In the genomic region with DNA sequence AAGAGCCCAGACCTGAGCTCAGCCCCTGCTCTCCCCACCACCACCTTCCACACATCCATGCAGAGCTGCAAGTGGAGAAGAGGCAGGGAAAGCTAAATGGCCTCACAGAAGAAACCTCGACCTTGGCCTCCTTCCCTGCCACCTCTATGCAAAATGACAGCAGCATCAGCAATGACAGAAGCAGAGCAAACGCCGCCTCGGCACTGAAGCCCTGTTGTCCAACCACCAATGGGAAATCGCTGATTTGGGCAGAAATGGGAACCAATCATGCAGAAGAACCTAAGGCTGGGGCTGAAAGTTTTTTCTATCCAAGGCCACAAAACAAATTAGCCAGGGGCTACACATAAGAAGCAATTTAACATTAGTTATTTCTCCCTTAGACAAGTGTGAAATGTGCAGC, we compare ENCODE assay signal across 16 cellular contexts. TPM values are rescaled to one million over a fixed set of nuclear protein-coding genes. Genes with fewer than 3 reads are reported as not detected.
DNase-seq lines count a peak whose midpoint lies in the region; ATAC-seq, FAIRE-seq and TF ChIP-seq lines count a peak whose summit lies in the region.
"Had no signal": no experiment of that assay in that cellular context is flagged by ENCODE, and none has a peak within 500 bp of the region (broad histone marks: within the 10 kb centered on the region; RNA-seq: fewer than 3 reads in every experiment).

No MANE protein-coding gene starts in this region.

- POLR2A ChIA-PET in CD4-positive, alpha-beta T cell (lab: Charles Lee): interaction anchor here (0.8 to 1.5 kb wide), 2 partner anchors 18 to 42 kb away, joined by 3 to 7 read pairs; no protein-coding TSS in a partner anchor

- H3K4me3 ChIP-seq in BLaER1: no peak overlapping the region
- no peak overlapping the region for H3K4me3 ChIP-seq in pancreas
- H3K4me3 ChIP-seq: GM23248, MG63 had no signal

- no peak for FAIRE-seq in pancreas (lab: Jason Lieb, UNC)

- H3K27me3 Mint-ChIP-seq in CD4-positive, alpha-beta T cell: no peaks in the 10 kb centered on the region
- H3K27me3 Mint-ChIP-seq in activated T-helper 1 cell treated with anti-CD3 and anti-CD28 coated beads, Interleukin-12 subunit alpha, Interleukin-12 subunit beta, Interleukin-2, Interleukin-4 antibody, amounts not matched to agents 30 ng/mL and 10 ng/mL and 1 ng/mL, durations not matched to agents 14 hours and 24 hours and 36 hours (ENCODE audit: insufficient read depth): no peaks in the 10 kb centered on the region
- no peaks in the 10 kb centered on the region for H3K27me3 Mint-ChIP-seq in naive B cell
- no peaks in the 10 kb centered on the region for H3K27me3 Mint-ChIP-seq in progenitor cell of endocrine pancreas

- no peak for ATAC-seq in CD4-positive, alpha-beta T cell (ENCODE audit: poor library complexity)
- no peak for ATAC-seq in naive B cell (ENCODE audit: low read depth in 2 of 2)
- ATAC-seq in pancreas: no peak
- ATAC-seq: activated naive CD4-positive, alpha-beta T cell treated with anti-CD3 and anti-CD28 coated beads, Interleukin-2, amount 50 U/mL, for 72 hours; PC-3 had no signal

- H3K36me3 ChIP-seq in BLaER1 (peaks cover 49% of the 10 kb centered on the region), pancreas (no peaks in the 10 kb centered on the region)

- peak overlapping the region; percentile 92 for H3K4me2 ChIP-seq in BLaER1

- H3K4me1 ChIP-seq in BLaER1 (peaks cover 98% of the 10 kb centered on the region), pancreas (peaks cover 11 to 26% (median 12%) of the 10 kb centered on the region in 3 donors)

- H3K27ac ChIP-seq in BLaER1 (0 out of 2 replicates have a peak overlapping the region, but pooled peaks have one; percentile 1), pancreas (no peak overlapping the region)
- no peak overlapping the region for H3K27ac ChIP-seq in CD4-positive, alpha-beta T cell (ENCODE audit: low read depth, low read length)
- H3K27ac ChIP-seq: C4-2B, GM23248 had no signal

- H3K9me3 ChIP-seq in BLaER1 (no peaks in the 10 kb centered on the region), pancreas (no peaks in the 10 kb centered on the region)
- H3K9me3 ChIP-seq in CD4-positive, alpha-beta T cell (ENCODE audit: control insufficient read depth, low read length): no peaks in the 10 kb centered on the region
- H3K9me3 ChIP-seq: MG63 had no signal

- CTCF ChIA-PET in CD4-positive, alpha-beta T cell (lab: Charles Lee): interaction anchor here (0.6 to 1.5 kb wide), 2 partner anchors 30 to 77 kb away, joined by 3 to 8 read pairs; no protein-coding TSS in a partner anchor

- intact Hi-C loops in CD4-positive, alpha-beta T cell (cut with DNase I, micrococcal nuclease): loop anchor here in 1 of 2 experiments (2.0 kb wide), 1 partner anchor 16 kb away; no protein-coding TSS in a partner anchor
- intact Hi-C loops in activated T-helper 1 cell treated with anti-CD3 and anti-CD28 coated beads, Interleukin-12 subunit alpha, Interleukin-12 subunit beta, Interleukin-2, Interleukin-4 antibody, amounts not matched to agents 30 ng/mL and 10 ng/mL and 1 ng/mL, durations not matched to agents 14 hours and 24 hours and 36 hours (cut with micrococcal nuclease): loop anchor here (5.0 to 10.0 kb wide), 2 partner anchors 34 to 1296 kb away; a partner anchor contains a TSS
- intact Hi-C loops in pancreas (cut with DNase I): no loop called here

- H3K4me3 Mint-ChIP-seq in CD4-positive, alpha-beta T cell: no peak overlapping the region
- H3K4me3 Mint-ChIP-seq in activated T-helper 1 cell treated with anti-CD3 and anti-CD28 coated beads, Interleukin-12 subunit alpha, Interleukin-12 subunit beta, Interleukin-2, Interleukin-4 antibody, amounts not matched to agents 30 ng/mL and 10 ng/mL and 1 ng/mL, durations not matched to agents 14 hours and 24 hours and 36 hours: no peak overlapping the region
- H3K4me3 Mint-ChIP-seq in naive B cell (no peak overlapping the region), progenitor cell of endocrine pancreas (ENCODE audit: low read depth) (no peak overlapping the region)

- no peak for DNase-seq in CD4-positive, alpha-beta T cell
- no peak for DNase-seq in activated T-helper 1 cell treated with anti-CD3 and anti-CD28 coated beads, Interleukin-12 subunit alpha, Interleukin-12 subunit beta, Interleukin-2, Interleukin-4 antibody, amounts not matched to agents 30 ng/mL and 10 ng/mL and 1 ng/mL, durations not matched to agents 14 hours and 24 hours and 36 hours (ENCODE audit: low spot score)
- DNase-seq in naive B cell: no peak
- DNase-seq in ureter (ENCODE audit: low spot score): no peak
- no peak for DNase-seq in progenitor cell of endocrine pancreas (ENCODE audit: low spot score, unreplicated experiment)
- no peak for DNase-seq in pancreas
- DNase-seq: foreskin melanocyte, GM23248, left ventricle myocardium superior, MG63, NCI-H187 treated with DMSO at 0.1 percent for 48 hours, NCI-H446 treated with DMSO at 0.1 percent for 48 hours, PC-3 had no signal

- H3K27ac Mint-ChIP-seq in CD4-positive, alpha-beta T cell: peak overlapping the region; percentile 76
- peak overlapping the region; percentile 61 for H3K27ac Mint-ChIP-seq in activated T-helper 1 cell treated with anti-CD3 and anti-CD28 coated beads, Interleukin-12 subunit alpha, Interleukin-12 subunit beta, Interleukin-2, Interleukin-4 antibody, amounts not matched to agents 30 ng/mL and 10 ng/mL and 1 ng/mL, durations not matched to agents 14 hours and 24 hours and 36 hours
- H3K27ac Mint-ChIP-seq in naive B cell (peak overlapping the region in 5 of 6 donors; percentile 66 to 78 (median 72)), progenitor cell of endocrine pancreas (no peak overlapping the region)
- H3K27ac Mint-ChIP-seq: activated naive CD4-positive, alpha-beta T cell treated with anti-CD3 and anti-CD28 coated beads, Interleukin-2, amount 50 U/mL, for 72 hours had no signal

- no peaks in the 10 kb centered on the region for H3K9me3 Mint-ChIP-seq in CD4-positive, alpha-beta T cell
- no peaks in the 10 kb centered on the region for H3K9me3 Mint-ChIP-seq in activated T-helper 1 cell treated with anti-CD3 and anti-CD28 coated beads, Interleukin-12 subunit alpha, Interleukin-12 subunit beta, Interleukin-2, Interleukin-4 antibody, amounts not matched to agents 30 ng/mL and 10 ng/mL and 1 ng/mL, durations not matched to agents 14 hours and 24 hours and 36 hours
- H3K9me3 Mint-ChIP-seq in naive B cell (no peaks in the 10 kb centered on the region), progenitor cell of endocrine pancreas (ENCODE audit: low read depth) (no peaks in the 10 kb centered on the region)
- H3K9me3 Mint-ChIP-seq: activated naive CD4-positive, alpha-beta T cell treated with anti-CD3 and anti-CD28 coated beads, Interleukin-2, amount 50 U/mL, for 72 hours had no signal

- TF ChIP-seq CTCF in CD4-positive, alpha-beta T cell (IDR thresholded peaks at IDR 0.05): no peak
- TF ChIP-seq CTCF in progenitor cell of endocrine pancreas (IDR thresholded peaks at IDR 0.05; ENCODE audit: unreplicated experiment) (no peak), pancreas (IDR thresholded peaks at IDR 0.05) (no peak)

- H4K20me1 ChIP-seq in BLaER1: peaks cover 100% of the 10 kb centered on the region

- peaks cover 21% of the 10 kb centered on the region for H3K36me3 Mint-ChIP-seq in CD4-positive, alpha-beta T cell (ENCODE audit: low read depth)
- peaks cover 28% of the 10 kb centered on the region for H3K36me3 Mint-ChIP-seq in activated T-helper 1 cell treated with anti-CD3 and anti-CD28 coated beads, Interleukin-12 subunit alpha, Interleukin-12 subunit beta, Interleukin-2, Interleukin-4 antibody, amounts not matched to agents 30 ng/mL and 10 ng/mL and 1 ng/mL, durations not matched to agents 14 hours and 24 hours and 36 hours (ENCODE audit: low read depth)
- H3K36me3 Mint-ChIP-seq in naive B cell (no peaks in the 10 kb centered on the region), progenitor cell of endocrine pancreas (ENCODE audit: insufficient read depth) (peaks cover 4% of the 10 kb centered on the region)

- WGBS in pancreas, 2 donors: 79 to 81% methylated on average over 5 of the region's 5 CpGs

- peaks cover 97% of the 10 kb centered on the region for H3K4me1 Mint-ChIP-seq in CD4-positive, alpha-beta T cell (ENCODE audit: low read depth)
- H3K4me1 Mint-ChIP-seq in activated T-helper 1 cell treated with anti-CD3 and anti-CD28 coated beads, Interleukin-12 subunit alpha, Interleukin-12 subunit beta, Interleukin-2, Interleukin-4 antibody, amounts not matched to agents 30 ng/mL and 10 ng/mL and 1 ng/mL, durations not matched to agents 14 hours and 24 hours and 36 hours (ENCODE audit: low read depth): peaks cover 96% of the 10 kb centered on the region
- H3K4me1 Mint-ChIP-seq in naive B cell (peaks cover 66 to 95% (median 90%) of the 10 kb centered on the region in 3 donors), progenitor cell of endocrine pancreas (ENCODE audit: low read depth) (peaks cover 38% of the 10 kb centered on the region)

- H3K9ac ChIP-seq in BLaER1: no peak overlapping the region
- H3K9ac ChIP-seq: GM23248 had no signal

- no peaks in the 10 kb centered on the region for H3K27me3 ChIP-seq in BLaER1
- H3K27me3 ChIP-seq in CD4-positive, alpha-beta T cell (ENCODE audit: control insufficient read depth, insufficient read depth, low read length): no peaks in the 10 kb centered on the region
- no peaks in the 10 kb centered on the region for H3K27me3 ChIP-seq in pancreas
- H3K27me3 ChIP-seq: MG63 had no signal

RNA-seq across cellular contexts. Expression of a gene that starts 22.0 kb away (rescaled TPM):
- total RNA-seq in CD4-positive, alpha-beta T cell: 10 to 100 TPM; 55.1 to 57.3 TPM
- total RNA-seq in activated T-helper 1 cell treated with anti-CD3 and anti-CD28 coated beads, Interleukin-12 subunit alpha, Interleukin-12 subunit beta, Interleukin-2, Interleukin-4 antibody, amounts not matched to agents 30 ng/mL and 10 ng/mL and 1 ng/mL, durations not matched to agents 14 hours and 24 hours and 36 hours: 275 TPM in 2 replicates
- polyA plus RNA-seq in naive B cell (ENCODE audit: low read depth in 6 of 6) (100 to 1,000 TPM; 110 to 149 (median 131) TPM), pancreas (10 to 100 TPM; 26.0 to 42.3 TPM)
- total RNA-seq in ureter (169 TPM), progenitor cell of endocrine pancreas (263 and 279 TPM in 2 replicates), pancreas (10 to 100 TPM; 26.9 to 64.3 (median 41.4) TPM)
